ENCODE assay signal across 8 cellular contexts in genomic region chr9:104863180-104863883, GRCh38.
DNase-seq lines count a peak whose midpoint lies in the region; ATAC-seq and TF ChIP-seq lines count a peak whose summit lies in the region.

No MANE protein-coding gene starts in this region.

- no peaks in the 10 kb centered on the region for H3K27me3 Mint-ChIP-seq in CD4-positive, CD25-positive, alpha-beta regulatory T cell
- no peaks in the 10 kb centered on the region for H3K27me3 Mint-ChIP-seq in activated B cell treated with CpG ODN at 0.5 μM for 24 hours

- H3K9me3 ChIP-seq in CD4-positive, CD25-positive, alpha-beta regulatory T cell (ENCODE audit: control insufficient read depth in 2 of 2, low read length in 2 of 2), result no peaks in the 10 kb centered on the region
- H3K9me3 ChIP-seq in effector memory CD4-positive, alpha-beta T cell (ENCODE audit: control insufficient read depth, low read length), result no peaks in the 10 kb centered on the region

- intact Hi-C loops in activated B cell treated with CpG ODN at 0.5 μM for 24 hours (cut with micrococcal nuclease), result loop anchor here (1.0 to 10.0 kb wide), 9 partner anchors 63 to 831 kb away; partner anchors contain the start of genes NIPSNAP3A, SLC44A1 and TMEM38B

- no peaks in the 10 kb centered on the region for H3K27me3 ChIP-seq in CD4-positive, CD25-positive, alpha-beta regulatory T cell (ENCODE audit: control insufficient read depth, insufficient read depth, low read length)
- no peaks in the 10 kb centered on the region for H3K27me3 ChIP-seq in effector memory CD4-positive, alpha-beta T cell (replicated peaks; ENCODE audit: control insufficient read depth, insufficient read depth, low read length, poor library complexity, severe bottlenecking)

- no peaks in the 10 kb centered on the region for H3K9me3 Mint-ChIP-seq in CD4-positive, CD25-positive, alpha-beta regulatory T cell
- no peaks in the 10 kb centered on the region for H3K9me3 Mint-ChIP-seq in activated B cell treated with CpG ODN at 0.5 μM for 24 hours
- no peaks in the 10 kb centered on the region for H3K9me3 Mint-ChIP-seq in stimulated activated effector memory CD8-positive, alpha-beta T cell treated with anti-CD3 and anti-CD28 coated beads, Interleukin-12 subunit alpha, Interleukin-12 subunit beta, amount 100 ng/mL, for 72 hours

- H3K4me3 Mint-ChIP-seq in CD4-positive, CD25-positive, alpha-beta regulatory T cell, result no peak overlapping the region
- no peak overlapping the region for H3K4me3 Mint-ChIP-seq in activated B cell treated with CpG ODN at 0.5 μM for 24 hours
- no peak overlapping the region for H3K4me3 Mint-ChIP-seq in stimulated activated effector memory CD8-positive, alpha-beta T cell treated with anti-CD3 and anti-CD28 coated beads, Interleukin-12 subunit alpha, Interleukin-12 subunit beta, amount 100 ng/mL, for 72 hours

- no peak for TF ChIP-seq CTCF in activated B cell treated with CpG ODN at 0.5 μM for 24 hours (IDR thresholded peaks at IDR 0.05)

- no peaks in the 10 kb centered on the region for H3K36me3 Mint-ChIP-seq in CD4-positive, CD25-positive, alpha-beta regulatory T cell
- peaks cover 32% of the 10 kb centered on the region for H3K36me3 Mint-ChIP-seq in activated B cell treated with CpG ODN at 0.5 μM for 24 hours (ENCODE audit: low read depth)
- no peaks in the 10 kb centered on the region for H3K36me3 Mint-ChIP-seq in stimulated activated effector memory CD8-positive, alpha-beta T cell treated with anti-CD3 and anti-CD28 coated beads, Interleukin-12 subunit alpha, Interleukin-12 subunit beta, amount 100 ng/mL, for 72 hours

- CTCF ChIA-PET in activated B cell treated with CpG ODN at 0.5 μM for 24 hours (lab: Charles Lee), result interaction anchor here (0.6 to 6.0 kb wide), 28 partner anchors 10 to 979 kb away, joined by 3 to 63 read pairs (median 4); partner anchors contain the start of gene SLC44A1

- H3K27ac ChIP-seq in CD4-positive, CD25-positive, alpha-beta regulatory T cell (ENCODE audit: insufficient read depth, low read length, poor library complexity, severe bottlenecking), result no peak overlapping the region
- H3K27ac ChIP-seq in effector memory CD4-positive, alpha-beta T cell (ENCODE audit: insufficient read depth, low read length, poor library complexity, severe bottlenecking), result no peak overlapping the region

- peaks cover 0 to 6% (median 5%) of the 10 kb centered on the region in 4 donors for H3K4me1 Mint-ChIP-seq in CD4-positive, CD25-positive, alpha-beta regulatory T cell
- H3K4me1 Mint-ChIP-seq in activated B cell treated with CpG ODN at 0.5 μM for 24 hours, result peaks cover 53% of the 10 kb centered on the region
- H3K4me1 Mint-ChIP-seq in stimulated activated effector memory CD8-positive, alpha-beta T cell treated with anti-CD3 and anti-CD28 coated beads, Interleukin-12 subunit alpha, Interleukin-12 subunit beta, amount 100 ng/mL, for 72 hours, result no peaks in the 10 kb centered on the region

- no peaks in the 10 kb centered on the region for H3K4me1 ChIP-seq in CD4-positive, CD25-positive, alpha-beta regulatory T cell (ENCODE audit: control insufficient read depth, insufficient read depth, low read length, poor library complexity, severe bottlenecking)
- H3K4me1 ChIP-seq in effector memory CD4-positive, alpha-beta T cell (ENCODE audit: control insufficient read depth, insufficient read depth, low read length, poor library complexity, severe bottlenecking), result no peaks in the 10 kb centered on the region

- POLR2A ChIA-PET in activated B cell treated with CpG ODN at 0.5 μM for 24 hours (lab: Charles Lee), result interaction anchor here (0.6 to 1.0 kb wide), 2 partner anchors 64 to 553 kb away, joined by 4 read pairs; partner anchors contain the start of gene ABCA1

- H3K4me3 ChIP-seq in CD4-positive, CD25-positive, alpha-beta regulatory T cell (ENCODE audit: low read depth, low read length), result no peak overlapping the region
- no peak overlapping the region for H3K4me3 ChIP-seq in effector memory CD4-positive, alpha-beta T cell (ENCODE audit: insufficient read depth, low read depth, low read length, poor library complexity, severe bottlenecking)

- peak; percentile 10 to 75 (median 52) for DNase-seq in CD4-positive, CD25-positive, alpha-beta regulatory T cell
- DNase-seq in NCI-H2196 treated with DMSO at 0.1 percent for 48 hours (lab: John Stamatoyannopoulos, UW; ENCODE audit: unreplicated experiment) (peak; percentile 58), activated B cell treated with CpG ODN at 0.5 μM for 24 hours (no peak), medulla oblongata (ENCODE audit: extremely low spot score) (peak; percentile 88)
- peak in 2 of 3 donors; percentile 5 to 14 for DNase-seq in effector memory CD4-positive, alpha-beta T cell
- DNase-seq in stimulated activated effector memory CD8-positive, alpha-beta T cell treated with anti-CD3 and anti-CD28 coated beads, Interleukin-12 subunit alpha, Interleukin-12 subunit beta, amount 100 ng/mL, for 72 hours (ENCODE audit: low spot score in 2 of 2), result peak in 1 of 2 donors; percentile 54

- H3K27ac Mint-ChIP-seq in CD4-positive, CD25-positive, alpha-beta regulatory T cell, result no peak overlapping the region
- no peak overlapping the region for H3K27ac Mint-ChIP-seq in activated B cell treated with CpG ODN at 0.5 μM for 24 hours
- no peak overlapping the region for H3K27ac Mint-ChIP-seq in stimulated activated effector memory CD8-positive, alpha-beta T cell treated with anti-CD3 and anti-CD28 coated beads, Interleukin-12 subunit alpha, Interleukin-12 subunit beta, amount 100 ng/mL, for 72 hours

- no peaks in the 10 kb centered on the region for H3K36me3 ChIP-seq in CD4-positive, CD25-positive, alpha-beta regulatory T cell (ENCODE audit: control insufficient read depth, insufficient read depth, low read length)
- no peaks in the 10 kb centered on the region for H3K36me3 ChIP-seq in effector memory CD4-positive, alpha-beta T cell (ENCODE audit: control insufficient read depth, insufficient read depth, low read length)

- peak; percentile 52 to 57 for ATAC-seq in CD4-positive, CD25-positive, alpha-beta regulatory T cell (ENCODE audit: low read depth in 2 of 2)
- ATAC-seq in GM19035 (IDR thresholded peaks at IDR 0.05; ENCODE audit: unreplicated experiment) (peak; percentile 86), HG03196 (IDR thresholded peaks at IDR 0.05; ENCODE audit: unreplicated experiment) (peak; percentile 83), activated B cell treated with CpG ODN at 0.5 μM for 24 hours (ENCODE audit: low read depth) (peak; percentile 74)
- ATAC-seq in stimulated activated effector memory CD8-positive, alpha-beta T cell treated with anti-CD3 and anti-CD28 coated beads, Interleukin-12 subunit alpha, Interleukin-12 subunit beta, amount 100 ng/mL, for 72 hours, result peak; percentile 81
